In genomic region chr4:76589872-76590846, GRCh38 we compare ENCODE assay signal across 8 cellular contexts.
A peak's percentile ranks its signal among the peaks of the same experiment; 100 is the strongest.
DNase-seq lines count a peak whose midpoint lies in the region; ATAC-seq and TF ChIP-seq lines count a peak whose summit lies in the region.

No MANE protein-coding gene starts in this region.

- H3K27me3 ChIP-seq in AG04450 (ENCODE audit: control insufficient read depth, insufficient read depth, low read length) (no peaks in the 10 kb centered on the region), NT2/D1 (ENCODE audit: insufficient read depth, insufficient read length) (no peaks in the 10 kb centered on the region), esophagus muscularis mucosa (no peaks in the 10 kb centered on the region), mucosa of stomach (ENCODE audit: control insufficient read depth, insufficient read depth, low read length) (no peaks in the 10 kb centered on the region)

- H3K4me1 ChIP-seq in NT2/D1 (ENCODE audit: insufficient read depth, insufficient read length) (no peaks in the 10 kb centered on the region), esophagus muscularis mucosa (peaks cover 28 to 61% (median 45%) of the 10 kb centered on the region in 4 donors), mucosa of stomach (ENCODE audit: control insufficient read depth, insufficient read depth, low read length) (peaks cover 20% of the 10 kb centered on the region)

- peak; percentile 87 for DNase-seq in AG04450 (ENCODE audit: low read depth, low spot score)
- peak; percentile 80 for DNase-seq in NT2/D1 (ENCODE audit: low read depth, low spot score)
- no peak for DNase-seq in esophagus muscularis mucosa (ENCODE audit: extremely low spot score)
- DNase-seq in NCI-H2171 (lab: John Stamatoyannopoulos, UW): no peak

- POLR2A ChIA-PET in AG04450 (lab: Yijun Ruan, JAX): interaction anchor here (0.5 to 0.9 kb wide), 5 partner anchors 20 to 433 kb away, joined by 4 to 8 read pairs (median 5); no protein-coding TSS in a partner anchor

- H3K36me3 ChIP-seq in NT2/D1 (ENCODE audit: insufficient read depth, insufficient read length, low read length): no peaks in the 10 kb centered on the region
- H3K36me3 ChIP-seq in esophagus muscularis mucosa: no peaks in the 10 kb centered on the region
- no peaks in the 10 kb centered on the region for H3K36me3 ChIP-seq in mucosa of stomach (ENCODE audit: control insufficient read depth, insufficient read depth, low read length)

- H3K27ac ChIP-seq in AG04450 (ENCODE audit: low read depth, low read length): peak overlapping the region; percentile 65
- H3K27ac ChIP-seq in esophagus muscularis mucosa (replicated peaks in 1 of 4): peak overlapping the region; percentile 73 to 81 (median 79)

- TF ChIP-seq CTCF in AG04450 (IDR thresholded peaks at IDR 0.05; ENCODE audit: low read depth, low read length): no peak
- TF ChIP-seq CTCF in esophagus muscularis mucosa (IDR thresholded peaks at IDR 0.05): no peak

- TF ChIP-seq POLR2A in esophagus muscularis mucosa (IDR thresholded peaks at IDR 0.05; ENCODE audit: low read depth): no peak

- intact Hi-C loops in esophagus muscularis mucosa (cut with DNase I): no loop called here

- H3K9ac ChIP-seq in NT2/D1 (ENCODE audit: insufficient read length, low read depth) (no peak overlapping the region), mucosa of stomach (ENCODE audit: low read length) (peak overlapping the region; percentile 65)

- ATAC-seq in HG02938 (IDR thresholded peaks at IDR 0.05; ENCODE audit: unreplicated experiment): no peak
- ATAC-seq in GM21529 (IDR thresholded peaks at IDR 0.05; ENCODE audit: unreplicated experiment): no peak
- no peak for ATAC-seq in GM18502 (IDR thresholded peaks at IDR 0.05; ENCODE audit: poor library complexity, unreplicated experiment)

- TF ChIP-seq EP300 in esophagus muscularis mucosa (IDR thresholded peaks at IDR 0.05): no peak

- WGBS in esophagus muscularis mucosa: 45% methylated on average over 10 of the region's 10 CpGs

- H3K4me3 ChIP-seq in AG04450 (ENCODE audit: low read depth, low read length): no peak overlapping the region
- H3K4me3 ChIP-seq in NT2/D1 (ENCODE audit: insufficient read length, low read depth): no peak overlapping the region
- H3K4me3 ChIP-seq in esophagus muscularis mucosa: peak overlapping the region in 1 of 4 donors; percentile 16
- H3K4me3 ChIP-seq in mucosa of stomach (ENCODE audit: low read length): no peak overlapping the region

- CTCF ChIA-PET in AG04450 (lab: Charles Lee): no interaction called here

- H3K9me3 ChIP-seq in AG04450 (ENCODE audit: control insufficient read depth, insufficient read depth, low read length) (peaks cover 5% of the 10 kb centered on the region; the same call in 1 of the 2 replicates), NT2/D1 (ENCODE audit: insufficient read depth, low read length) (no peaks in the 10 kb centered on the region), esophagus muscularis mucosa (no peaks in the 10 kb centered on the region), mucosa of stomach (ENCODE audit: control insufficient read depth, low read length) (no peaks in the 10 kb centered on the region)

Comparison
In these comparisons a context has a peak if more than half of its experiments do, and no peak if none do; other contexts are left out.
1. DNase-seq: peak in AG04450 (single experiment) and NT2/D1 (single experiment); none in esophagus muscularis mucosa (single experiment) and NCI-H2171 (single experiment).